1 cellular context compared by ENCODE assay signal in genomic region chr10:28532509-28533314, GRCh38.
A peak's percentile ranks its signal among the peaks of the same experiment; 100 is the strongest.
TF ChIP-seq lines count a peak whose summit lies in the region.

Gene WAC, plus strand, starts transcription at chr10:28533118. Its CDS starts 462 bp downstream, at chr10:28533580.

TF ChIP-seq in HEK293, 187 proteins besides CTCF, POLR2A, EP300 and RAD21 (continued from another document and continues in another):
- 0 out of 2 replicates have a peak, but pooled peaks have one; percentile 16 for TF ChIP-seq ZBTB10 (tag by site-specific recombination; IDR thresholded peaks at IDR 0.05)
- no peak for TF ChIP-seq SCRT1 (tag by site-specific recombination; IDR thresholded peaks at IDR 0.05; ENCODE audit: borderline replicate concordance)
- TF ChIP-seq TCF7L2 (IDR thresholded peaks at IDR 0.05; ENCODE audit: borderline replicate concordance, low read depth, low read length) = no peak
- peak; percentile 75 for TF ChIP-seq SP3 (tag by site-specific recombination; IDR thresholded peaks at IDR 0.05)
- TF ChIP-seq ZNF169 (tag by site-specific recombination; IDR thresholded peaks at IDR 0.05) = no peak
- TF ChIP-seq KLF8 (tag by site-specific recombination; IDR thresholded peaks at IDR 0.05) = peak; percentile 97
- no peak for TF ChIP-seq ZNF510 (tag by site-specific recombination; IDR thresholded peaks at IDR 0.05; ENCODE audit: insufficient replicate concordance)
- no peak for TF ChIP-seq ZNF768 (tag by site-specific recombination; IDR thresholded peaks at IDR 0.05)
- TF ChIP-seq PRDM2 (tag by site-specific recombination; IDR thresholded peaks at IDR 0.05; ENCODE audit: borderline replicate concordance) = no peak
- TF ChIP-seq YY2 (tag by site-specific recombination; IDR thresholded peaks at IDR 0.05) = 0 out of 2 replicates have a peak, but pooled peaks have one; percentile 35
- no peak for TF ChIP-seq ZNF148 (tag by site-specific recombination; IDR thresholded peaks at IDR 0.05; ENCODE audit: borderline replicate concordance)
- TF ChIP-seq ZNF580 (tag by site-specific recombination; IDR thresholded peaks at IDR 0.05) = peak; percentile 85
- TF ChIP-seq ZBTB20 (tag by site-specific recombination; IDR thresholded peaks at IDR 0.05) = peak; percentile 6
- TF ChIP-seq ZNF561 (tag by site-specific recombination; IDR thresholded peaks at IDR 0.05; ENCODE audit: borderline replicate concordance) = peak; percentile 86
- TF ChIP-seq ZNF292 (tag by site-specific recombination; IDR thresholded peaks at IDR 0.05; ENCODE audit: borderline replicate concordance, low read depth) = no peak
- no peak for TF ChIP-seq ZNF157 (tag by site-specific recombination; IDR thresholded peaks at IDR 0.05)
- peak; percentile 63; the same call in 1 of the 2 replicates for TF ChIP-seq PBX3 (CRISPR knock-in tag; IDR thresholded peaks at IDR 0.05)
- peak; percentile 33; the same call in 1 of the 2 replicates for TF ChIP-seq ZBTB48 (tag by site-specific recombination; IDR thresholded peaks at IDR 0.05)
- peak; percentile 76 for TF ChIP-seq KLF17 (tag by site-specific recombination; IDR thresholded peaks at IDR 0.05)
- TF ChIP-seq ZNF16 (tag by site-specific recombination; IDR thresholded peaks at IDR 0.05; ENCODE audit: low read depth) = no peak
- TF ChIP-seq ZNF155 (tag by site-specific recombination; IDR thresholded peaks at IDR 0.05) = no peak
- TF ChIP-seq ZNF514 (tag by site-specific recombination; IDR thresholded peaks at IDR 0.05) = no peak
- TF ChIP-seq PRDM1 (tag by site-specific recombination; IDR thresholded peaks at IDR 0.05) = 0 out of 2 replicates have a peak, but pooled peaks have one; percentile 8
- no peak for TF ChIP-seq SETDB1 (IDR thresholded peaks at IDR 0.05; ENCODE audit: insufficient read length, low read length)
- peak; percentile 87 for TF ChIP-seq ZBTB8A (tag by site-specific recombination; IDR thresholded peaks at IDR 0.05)
- TF ChIP-seq HOXA7 (CRISPR knock-in tag; IDR thresholded peaks at IDR 0.05; ENCODE audit: borderline replicate concordance) = no peak
- no peak for TF ChIP-seq ZNF112 (tag by site-specific recombination; IDR thresholded peaks at IDR 0.05)
- TF ChIP-seq ZNF837 (tag by site-specific recombination; IDR thresholded peaks at IDR 0.05) = no peak
- TF ChIP-seq ZNF23 (tag by site-specific recombination; IDR thresholded peaks at IDR 0.05; ENCODE audit: borderline replicate concordance) = no peak
- peak; percentile 89 for TF ChIP-seq YY1 (tag by site-specific recombination; IDR thresholded peaks at IDR 0.05)
- TF ChIP-seq ZBTB26 (tag by site-specific recombination; optimal IDR thresholded peaks at IDR 0.05) = peak; percentile 91
- no peak for TF ChIP-seq ZNF362 (tag by site-specific recombination; IDR thresholded peaks at IDR 0.05)
- TF ChIP-seq HOXC10 (CRISPR knock-in tag; IDR thresholded peaks at IDR 0.05) = no peak
- TF ChIP-seq ZNF501 (tag by site-specific recombination; IDR thresholded peaks at IDR 0.05) = peak; percentile 94
- 0 out of 2 replicates have a peak, but pooled peaks have one; percentile 6 for TF ChIP-seq ZBTB1 (tag by site-specific recombination; IDR thresholded peaks at IDR 0.05)
- TF ChIP-seq ZNF311 (tag by site-specific recombination; IDR thresholded peaks at IDR 0.05; ENCODE audit: borderline replicate concordance) = no peak
- no peak for TF ChIP-seq ZNF274 (IDR thresholded peaks at IDR 0.05; ENCODE audit: low read length)
- no peak for TF ChIP-seq ZNF274 (tag by site-specific recombination; IDR thresholded peaks at IDR 0.05; ENCODE audit: borderline replicate concordance)
- no peak for TF ChIP-seq ZNF423 (tag by site-specific recombination; IDR thresholded peaks at IDR 0.05)
- TF ChIP-seq ZNF530 (tag by site-specific recombination; IDR thresholded peaks at IDR 0.05; ENCODE audit: low read depth) = no peak
- no peak for TF ChIP-seq AEBP2 (tag by site-specific recombination; IDR thresholded peaks at IDR 0.05; ENCODE audit: borderline replicate concordance)
- TF ChIP-seq ZNF585B (tag by site-specific recombination; IDR thresholded peaks at IDR 0.05) = no peak
- TF ChIP-seq ZNF214 (tag by site-specific recombination; IDR thresholded peaks at IDR 0.05; ENCODE audit: borderline replicate concordance) = no peak
- no peak for TF ChIP-seq ZSCAN4 (tag by site-specific recombination; IDR thresholded peaks at IDR 0.05)
